Comparison of ENCODE assay signal across 10 cellular contexts in the genomic region with DNA sequence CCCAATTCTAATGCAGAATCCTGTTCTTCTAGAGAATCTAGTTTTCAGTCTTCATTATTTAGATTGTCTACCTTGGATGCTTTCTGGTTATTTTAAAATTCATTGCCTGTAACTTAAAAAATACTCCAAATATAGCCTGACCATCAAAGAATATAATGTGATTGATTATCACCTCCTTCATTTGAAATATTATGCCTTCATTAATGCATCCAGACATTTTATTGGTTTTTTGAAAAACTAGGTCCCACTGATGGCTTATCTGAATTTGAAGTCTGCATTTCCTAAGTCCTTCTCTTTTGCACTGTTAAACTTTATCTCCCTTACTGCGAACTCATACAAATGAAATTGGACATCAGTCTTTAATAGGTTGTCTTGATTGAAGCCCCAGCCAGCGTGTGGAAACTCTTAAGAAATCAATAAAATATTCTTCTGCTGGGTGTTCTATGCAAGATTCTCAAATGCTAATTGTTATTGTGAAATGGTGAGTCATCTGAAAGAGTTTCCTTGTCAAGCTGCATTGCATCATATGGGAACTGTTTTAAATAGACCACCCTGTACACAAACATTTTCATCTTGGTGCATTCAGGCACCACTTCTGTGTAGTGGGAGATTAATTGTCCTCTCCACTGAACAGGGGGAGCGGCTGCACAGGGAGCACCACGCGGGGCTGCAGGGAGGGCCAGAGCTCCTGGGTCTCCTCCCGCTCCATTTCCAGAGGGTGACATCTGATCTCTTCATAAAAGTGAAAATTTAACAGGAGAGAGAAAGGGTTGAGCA.
A peak's percentile ranks its signal among the peaks of the same experiment; 100 is the strongest.
DNase-seq lines count a peak whose midpoint lies in the region; TF ChIP-seq lines count a peak whose summit lies in the region.
"Had no signal": no experiment of that assay in that cellular context is flagged by ENCODE, and none has a peak within 500 bp of the region (broad histone marks: within the 10 kb centered on the region; RNA-seq: fewer than 3 reads in every experiment).

No MANE protein-coding gene starts in this region.

- no peak for TF ChIP-seq POLR2A in adrenal gland (IDR thresholded peaks at IDR 0.05)

- TF ChIP-seq CTCF in astrocyte of the cerebellum (IDR thresholded peaks at IDR 0.05; ENCODE audit: low read depth, low read length, missing control alignments) (no peak), liver (IDR thresholded peaks at IDR 0.05; ENCODE audit: low read depth, low read length, missing input control) (no peak), adrenal gland (IDR thresholded peaks at IDR 0.05) (no peak), WERI-Rb-1 (IDR thresholded peaks at IDR 0.05; ENCODE audit: low read depth, low read length) (no peak)

- H3K4me3 ChIP-seq in astrocyte of the cerebellum (ENCODE audit: low read depth, low read length) = no peak overlapping the region
- no peak overlapping the region for H3K4me3 ChIP-seq in liver (ENCODE audit: low read depth in 1 of 3, low read length in 3 of 3)
- H3K4me3 ChIP-seq in adrenal gland = no peak overlapping the region
- no peak overlapping the region for H3K4me3 ChIP-seq in WERI-Rb-1 (ENCODE audit: low read depth, low read length)

- TF ChIP-seq RAD21 in liver (IDR thresholded peaks at IDR 0.05) = no peak

- H3K27me3 ChIP-seq in liver (ENCODE audit: control insufficient read depth in 4 of 4, insufficient read depth in 4 of 4, low read length in 3 of 4) (no peaks in the 10 kb centered on the region), adrenal gland (no peaks in the 10 kb centered on the region), WERI-Rb-1 (ENCODE audit: insufficient read depth, low read depth, severe bottlenecking) (no peaks in the 10 kb centered on the region)

- H3K36me3 ChIP-seq in liver (ENCODE audit: control insufficient read depth in 4 of 4, insufficient read depth in 3 of 4, low read depth in 1 of 4, low read length in 3 of 4) = no peaks in the 10 kb centered on the region
- no peaks in the 10 kb centered on the region for H3K36me3 ChIP-seq in adrenal gland (replicated peaks in 1 of 2)
- H3K36me3 ChIP-seq in WERI-Rb-1 = no peaks in the 10 kb centered on the region

- in situ Hi-C loops in astrocyte of the cerebellum (cut with HindIII; ENCODE audit: low sequenced_read_pairs) = no loop called here

- 85% methylated on average over 6 of the region's 6 CpGs for WGBS in liver
- WGBS in adrenal gland, 4 donors = 67 to 71% (median 68%) methylated on average over 6 of the region's 6 CpGs

- no peak overlapping the region for H3K9ac ChIP-seq in liver (ENCODE audit: low read depth in 1 of 2, low read length in 2 of 2)

- H3K27ac ChIP-seq in liver (ENCODE audit: low read depth in 1 of 2, low read length in 2 of 2) (no peak overlapping the region), adrenal gland (no peak overlapping the region), WERI-Rb-1 (no peak overlapping the region)

- intact Hi-C loops in adrenal gland (cut with DNase I) = no loop called here

- DNase-seq in AML-193 (lab: John Stamatoyannopoulos, UW) (peak; percentile 16 to 24), Kasumi-1 (lab: John Stamatoyannopoulos, UW) (peak; percentile 51 to 57), astrocyte of the cerebellum (ENCODE audit: low read depth) (peak; percentile 72), adrenal gland (no peak), WERI-Rb-1 (no peak), SHP77 (lab: John Stamatoyannopoulos, UW) (no peak), 8988T (no peak)
- DNase-seq: anterior cingulate cortex, left ventricle myocardium superior had no signal

- H3K9me3 ChIP-seq in liver (ENCODE audit: control insufficient read depth in 4 of 4, low read length in 3 of 4) (no peaks in the 10 kb centered on the region), adrenal gland (replicated peaks in 1 of 3) (no peaks in the 10 kb centered on the region), WERI-Rb-1 (ENCODE audit: severe bottlenecking) (no peaks in the 10 kb centered on the region)

- H3K4me1 ChIP-seq in liver (ENCODE audit: control insufficient read depth in 4 of 4, insufficient read depth in 4 of 4, low read length in 3 of 4) (no peaks in the 10 kb centered on the region), adrenal gland (replicated peaks in 1 of 2) (peaks cover 0 to 8% of the 10 kb centered on the region in 2 donors)

TF ChIP-seq in liver, 16 proteins besides CTCF, POLR2A, EP300 and RAD21:
- TF ChIP-seq FOXA2 (IDR thresholded peaks at IDR 0.05) (no peak), JUND (IDR thresholded peaks at IDR 0.05) (peak; percentile 41 to 74), HNF4A (conservative IDR thresholded peaks at IDR 0.05) (no peak)

Comparison
In these comparisons a context has a peak if more than half of its experiments do, and no peak if none do; other contexts are left out.
1. DNase-seq: peak in AML-193 (2 of 2), Kasumi-1 (2 of 2) and astrocyte of the cerebellum (single experiment); none in adrenal gland (0 of 7), WERI-Rb-1 (single experiment), SHP77 (0 of 2) and 8988T (single experiment).